In genomic region chr7:101094376-101094775, GRCh38 we compare ENCODE assay signal across 21 cellular contexts. TPM values are rescaled to one million over a fixed set of nuclear protein-coding genes. Genes with fewer than 3 reads are reported as not detected.
A peak's percentile ranks its signal among the peaks of the same experiment; 100 is the strongest.
DNase-seq lines count a peak whose midpoint lies in the region; ATAC-seq and TF ChIP-seq lines count a peak whose summit lies in the region.
"Had no signal": no experiment of that assay in that cellular context is flagged by ENCODE, and none has a peak within 500 bp of the region (broad histone marks: within the 10 kb centered on the region; RNA-seq: fewer than 3 reads in every experiment).

No MANE protein-coding gene starts in this region.

- peaks cover 12% of the 10 kb centered on the region for H3F3A ChIP-seq in smooth muscle cell (ENCODE audit: low read depth)

- H3K4me3 ChIP-seq in H7 (ENCODE audit: insufficient read depth, low read depth, low read length), result no peak overlapping the region
- H3K4me3 ChIP-seq in fibroblast of pulmonary artery (replicated peaks; ENCODE audit: low read depth, low read length), result peak overlapping the region; percentile 18
- H3K4me3 ChIP-seq in smooth muscle cell, result no peak overlapping the region
- H3K4me3 ChIP-seq in Peyer's patch, result no peak overlapping the region
- H3K4me3 ChIP-seq: esophagus muscularis mucosa, HAP-1, prostate gland, skin epidermis had no signal

- H4K20me1 ChIP-seq in smooth muscle cell (ENCODE audit: low read depth), result no peaks in the 10 kb centered on the region

- H2AFZ ChIP-seq in smooth muscle cell (ENCODE audit: low read depth), result no peak overlapping the region

- H3K9me3 ChIP-seq in smooth muscle cell (replicated peaks; ENCODE audit: low read depth), result no peaks in the 10 kb centered on the region
- no peaks in the 10 kb centered on the region for H3K9me3 ChIP-seq in Peyer's patch
- H3K9me3 ChIP-seq: esophagus muscularis mucosa, HAP-1, prostate gland had no signal

- TF ChIP-seq POLR2A in Peyer's patch (IDR thresholded peaks at IDR 0.05), result no peak

- peaks cover 6% of the 10 kb centered on the region for H3K79me2 ChIP-seq in smooth muscle cell (ENCODE audit: low read depth)

- H3K27me3 ChIP-seq in H7 (ENCODE audit: control insufficient read depth, insufficient read depth, low read length) (no peaks in the 10 kb centered on the region), smooth muscle cell (ENCODE audit: low read depth) (no peaks in the 10 kb centered on the region), Peyer's patch (no peaks in the 10 kb centered on the region)
- H3K27me3 ChIP-seq: esophagus muscularis mucosa had no signal

- peak overlapping the region; percentile 52 for H3K9ac ChIP-seq in smooth muscle cell (ENCODE audit: low read depth)

- no peaks in the 10 kb centered on the region; the same call in 1 of the 2 replicates for H3K36me3 ChIP-seq in H7 (replicated peaks; ENCODE audit: control insufficient read depth, insufficient read depth, low read length)
- H3K36me3 ChIP-seq in smooth muscle cell (ENCODE audit: low read depth), result no peaks in the 10 kb centered on the region
- peaks cover 0 to 9% (median 0%) of the 10 kb centered on the region in 3 donors for H3K36me3 ChIP-seq in Peyer's patch
- H3K36me3 ChIP-seq: HAP-1, prostate gland had no signal

- H3K27ac ChIP-seq in smooth muscle cell (ENCODE audit: low read depth) (peak overlapping the region; percentile 81), Peyer's patch (no peak overlapping the region)
- H3K27ac ChIP-seq: esophagus muscularis mucosa, prostate gland, VCaP had no signal

- WGBS in smooth muscle cell (ENCODE audit: low lambda C conversion rate), result 65% methylated on average over 9 of the region's 9 CpGs

- H3K4me2 ChIP-seq in smooth muscle cell, result peak overlapping the region; percentile 16

- TF ChIP-seq CTCF in fibroblast of pulmonary artery (IDR thresholded peaks at IDR 0.05; ENCODE audit: low read length, missing control alignments), result no peak
- TF ChIP-seq CTCF in smooth muscle cell (IDR thresholded peaks at IDR 0.05; ENCODE audit: borderline replicate concordance, insufficient read depth, poor library complexity, severe bottlenecking), result no peak
- TF ChIP-seq CTCF in Peyer's patch (IDR thresholded peaks at IDR 0.05), result no peak

- peak; percentile 65 for DNase-seq in H7
- DNase-seq in fibroblast of pulmonary artery (ENCODE audit: low read depth), result no peak
- DNase-seq in smooth muscle cell (lab: John Stamatoyannopoulos, UW; ENCODE audit: unreplicated experiment), result no peak
- DNase-seq in Peyer's patch, result no peak
- DNase-seq in SIG-M5 (lab: John Stamatoyannopoulos, UW), result no peak
- DNase-seq: activated naive CD4-positive, alpha-beta T cell; CD8-positive, alpha-beta memory T cell; central memory CD4-positive, alpha-beta T cell; DMS79 treated with DMSO at 0.1 percent for 48 hours; NCI-H1417 treated with DMSO at 0.1 percent for 48 hours; NCI-H2107; stimulated activated naive CD4-positive, alpha-beta T cell treated with Interleukin-2 at 50 U/mL for 16 hours had no signal

- ATAC-seq in SK-N-SH treated with all-trans-retinoic acid at 6 μM for 48 hours (peak; percentile 40), GM19467 (IDR thresholded peaks at IDR 0.05; ENCODE audit: unreplicated experiment) (no peak), GM18502 (IDR thresholded peaks at IDR 0.05; ENCODE audit: poor library complexity, unreplicated experiment) (no peak)

- peaks cover 14% of the 10 kb centered on the region for H3K4me1 ChIP-seq in smooth muscle cell (ENCODE audit: low read depth)
- H3K4me1 ChIP-seq in Peyer's patch, result peaks cover 0 to 22% (median 0%) of the 10 kb centered on the region in 4 donors
- H3K4me1 ChIP-seq: HAP-1, prostate gland had no signal

TF ChIP-seq in SK-N-SH treated with all-trans-retinoic acid at 6 μM for 48 hours, 23 proteins besides CTCF, POLR2A, EP300 and RAD21:
- TF ChIP-seq GLIS3 (CRISPR knock-in tag; IDR thresholded peaks at IDR 0.05) (no peak), TSHZ2 (CRISPR knock-in tag; IDR thresholded peaks at IDR 0.05) (no peak), ARNTL (CRISPR knock-in tag; IDR thresholded peaks at IDR 0.05; ENCODE audit: borderline replicate concordance, low read depth) (no peak), ZNF565 (CRISPR knock-in tag; conservative IDR thresholded peaks at IDR 0.05; ENCODE audit: low read depth) (no peak), CREB5 (CRISPR knock-in tag; IDR thresholded peaks at IDR 0.05; ENCODE audit: low read depth) (no peak), ZFP30 (CRISPR knock-in tag; IDR thresholded peaks at IDR 0.05) (no peak), POU6F1 (CRISPR knock-in tag; IDR thresholded peaks at IDR 0.05; ENCODE audit: borderline replicate concordance, low read depth) (no peak), SNAI2 (CRISPR knock-in tag; IDR thresholded peaks at IDR 0.05) (no peak), CSRNP3 (CRISPR knock-in tag; IDR thresholded peaks at IDR 0.05) (no peak), ZNF70 (CRISPR knock-in tag; IDR thresholded peaks at IDR 0.05) (no peak)

RNA-seq across cellular contexts. Expression of gene TRIM56, which starts 9.1 kb away (rescaled TPM):
- 6.1 and 8.9 TPM in 2 replicates for total RNA-seq in H7 (2014; rRNA removed; shearing (Covaris generic))
- 2.5 and 5.4 TPM in 2 replicates for total RNA-seq in smooth muscle cell
- polyA plus RNA-seq in smooth muscle cell, result 11.0 and 11.2 TPM in 2 replicates
- 10 to 100 TPM; 19.4 to 43.7 (median 38.3) TPM for total RNA-seq in Peyer's patch

RNA-seq across cellular contexts. Expression of gene SERPINE1, which starts 32.5 kb away (rescaled TPM):
- total RNA-seq in H7 (2014; rRNA removed; shearing (Covaris generic)), result 3.4 and 3.6 TPM in 2 replicates
- total RNA-seq in smooth muscle cell, result 387 and 435 TPM in 2 replicates
- polyA plus RNA-seq in smooth muscle cell, result 460 and 495 TPM in 2 replicates
- 1 to 10 TPM; 2.4 to 8.3 (median 3.3) TPM for total RNA-seq in Peyer's patch
- total RNA-seq: T-helper 1 cell treated with Interleukin-12 subunit alpha and Interleukin-12 subunit beta and Interleukin-4 antibody, amounts not matched to agents 30 ng/mL and 1 ng/mL, for 36 hours had no signal
- polyA plus RNA-seq: CD8-positive, alpha-beta memory T cell had no signal

RNA-seq across cellular contexts. Expression of gene AP1S1, which starts 59.9 kb away (rescaled TPM):
- 114 and 137 TPM in 2 replicates for total RNA-seq in H7 (2014; rRNA removed; shearing (Covaris generic))
- total RNA-seq in smooth muscle cell, result 104 and 105 TPM in 2 replicates
- polyA plus RNA-seq in smooth muscle cell, result 44.0 and 51.2 TPM in 2 replicates
- 100 to 1,000 TPM in 2 of 4 donors, 10 to 100 TPM in 2; 53.6 to 136 (median 95.7) TPM for total RNA-seq in Peyer's patch

Comparison
In these comparisons a context has a peak if more than half of its experiments do, and no peak if none do; other contexts are left out.
1. RNA of gene SERPINE1, which starts 32.5 kb away (total RNA-seq): 387 to 435 TPM in smooth muscle cell; 2.4 to 8.3 TPM in Peyer's patch and 3.4 to 3.6 TPM in H7; every median in the first group is over 10 times any median in the second.